In genomic region chr3:20808864-20809263, GRCh38 we compare ENCODE assay signal across 7 cellular contexts.
"Had no signal": no experiment of that assay in that cellular context is flagged by ENCODE, and none has a peak within 500 bp of the region (broad histone marks: within the 10 kb centered on the region; RNA-seq: fewer than 3 reads in every experiment).

No MANE protein-coding gene starts in this region.

- H3K27ac ChIP-seq: HL-60, KMS-11 had no signal

- H3K4me2 ChIP-seq: KMS-11 had no signal

- DNase-seq: IMR-90, KBM-7, KG1 had no signal

- ATAC-seq: HepG2 had no signal

- FAIRE-seq: HepG2, HTR-8/SVneo had no signal

- H3K9ac ChIP-seq: KMS-11 had no signal
